8 cellular contexts compared by ENCODE assay signal in genomic region chr9:127225747-127226646, GRCh38. TPM values are rescaled to one million over a fixed set of nuclear protein-coding genes. Genes with fewer than 3 reads are reported as not detected.
DNase-seq lines count a peak whose midpoint lies in the region; ATAC-seq and TF ChIP-seq lines count a peak whose summit lies in the region.

No MANE protein-coding gene starts in this region.

- no peak overlapping the region for H3K27ac ChIP-seq in CD8-positive, alpha-beta T cell (ENCODE audit: low read depth, low read length)
- peak overlapping the region; percentile 83 to 90 for H3K27ac ChIP-seq in ascending aorta
- H3K27ac ChIP-seq in right lobe of liver: no peak overlapping the region
- peak overlapping the region in 1 of 4 donors; percentile 86 for H3K27ac ChIP-seq in transverse colon

- TF ChIP-seq POLR2A in right lobe of liver (IDR thresholded peaks at IDR 0.05) (no peak), transverse colon (IDR thresholded peaks at IDR 0.05) (no peak)

- peaks cover 33% of the 10 kb centered on the region for H3K4me1 ChIP-seq in CD8-positive, alpha-beta T cell (ENCODE audit: insufficient read depth, low read length)
- peaks cover 2 to 14% of the 10 kb centered on the region in 2 donors for H3K4me1 ChIP-seq in ascending aorta
- peaks cover 0 to 4% (median 0%) of the 10 kb centered on the region in 4 donors for H3K4me1 ChIP-seq in right lobe of liver
- peaks cover 0 to 17% (median 8%) of the 10 kb centered on the region in 4 donors for H3K4me1 ChIP-seq in transverse colon

- H3K9me3 Mint-ChIP-seq in CD8-positive, alpha-beta T cell: no peaks in the 10 kb centered on the region

- peak overlapping the region; percentile 19 for H3K27ac Mint-ChIP-seq in CD8-positive, alpha-beta T cell

- POLR2A ChIA-PET in CD8-positive, alpha-beta T cell (lab: Charles Lee): interaction anchor here (1.0 to 1.7 kb wide), 3 partner anchors 18 to 225 kb away, joined by 3 to 11 read pairs (median 5); partner anchors contain the start of genes LRSAM1 and RPL12

- H3K36me3 Mint-ChIP-seq in CD8-positive, alpha-beta T cell: no peaks in the 10 kb centered on the region

- DNase-seq in CD8-positive, alpha-beta T cell: no peak
- DNase-seq in ascending aorta (ENCODE audit: low spot score in 2 of 2) (peak in 1 of 2 donors; percentile 76), right lobe of liver (no peak), transverse colon (no peak), cortex of kidney (lab: John Stamatoyannopoulos, UW) (no peak)
- no peak for DNase-seq in stimulated activated CD4-positive, alpha-beta T cell treated with anti-CD3 and anti-CD28 coated beads, Interleukin-4, amount 100 ng/mL, for 4 hours

- no peaks in the 10 kb centered on the region for H3K36me3 ChIP-seq in CD8-positive, alpha-beta T cell (ENCODE audit: insufficient read depth, low read length)
- H3K36me3 ChIP-seq in ascending aorta: no peaks in the 10 kb centered on the region
- no peaks in the 10 kb centered on the region for H3K36me3 ChIP-seq in right lobe of liver
- no peaks in the 10 kb centered on the region for H3K36me3 ChIP-seq in transverse colon

- ATAC-seq in CD8-positive, alpha-beta T cell: no peak
- peak; percentile 3 for ATAC-seq in HG03135 (IDR thresholded peaks at IDR 0.05; ENCODE audit: unreplicated experiment)
- ATAC-seq in right lobe of liver: no peak
- no peak for ATAC-seq in GM21381 (IDR thresholded peaks at IDR 0.05; ENCODE audit: unreplicated experiment)

- TF ChIP-seq EP300 in transverse colon (IDR thresholded peaks at IDR 0.05; ENCODE audit: low read depth): no peak

- TF ChIP-seq CTCF in CD8-positive, alpha-beta T cell (IDR thresholded peaks at IDR 0.05): no peak
- TF ChIP-seq CTCF in ascending aorta (IDR thresholded peaks at IDR 0.05): no peak
- no peak for TF ChIP-seq CTCF in right lobe of liver (IDR thresholded peaks at IDR 0.05)
- TF ChIP-seq CTCF in transverse colon (IDR thresholded peaks at IDR 0.05): no peak

- H3K27me3 Mint-ChIP-seq in CD8-positive, alpha-beta T cell (ENCODE audit: low read depth): peaks cover 12% of the 10 kb centered on the region

- in situ Hi-C loops in transverse colon (cut with MboI; ENCODE audit: low pct_ligation_motif_present in 1 of 4, low pct_unique_long_range_greater_than_20kb in 1 of 4, low sequenced_read_pairs in 3 of 4): no loop called here

- no peaks in the 10 kb centered on the region for H3K27me3 ChIP-seq in CD8-positive, alpha-beta T cell (ENCODE audit: insufficient read depth, low read length)
- no peaks in the 10 kb centered on the region for H3K27me3 ChIP-seq in ascending aorta
- no peaks in the 10 kb centered on the region for H3K27me3 ChIP-seq in right lobe of liver
- no peaks in the 10 kb centered on the region for H3K27me3 ChIP-seq in transverse colon

- peaks cover 42% of the 10 kb centered on the region for H3K4me1 Mint-ChIP-seq in CD8-positive, alpha-beta T cell (ENCODE audit: low read depth)

- peak overlapping the region; percentile 81 for H3K4me3 Mint-ChIP-seq in CD8-positive, alpha-beta T cell

- 39% methylated on average over 22 of the region's 50 CpGs for WGBS in right lobe of liver (ENCODE audit: insufficient coverage, low coverage, low lambda C conversion rate, missing lambda C conversion rate)
- WGBS in transverse colon (ENCODE audit: low coverage in 1 of 2), 2 donors: 28 to 58% methylated on average over 2 to 49 of the region's 50 CpGs

- CTCF ChIA-PET in CD8-positive, alpha-beta T cell (lab: Charles Lee): interaction anchor here (0.7 to 1.3 kb wide), 2 partner anchors 11 kb away, joined by 3 to 6 read pairs; no protein-coding TSS in a partner anchor

- H3K4me3 ChIP-seq in CD8-positive, alpha-beta T cell (ENCODE audit: low read depth, low read length): peak overlapping the region; percentile 3
- H3K4me3 ChIP-seq in ascending aorta (peak overlapping the region; percentile 63 to 99), right lobe of liver (peak overlapping the region; percentile 62 to 69 (median 68)), transverse colon (peak overlapping the region; percentile 49 to 85 (median 68))

- H3K9me3 ChIP-seq in CD8-positive, alpha-beta T cell (ENCODE audit: low read length): no peaks in the 10 kb centered on the region
- H3K9me3 ChIP-seq in ascending aorta (no peaks in the 10 kb centered on the region), right lobe of liver (no peaks in the 10 kb centered on the region), transverse colon (no peaks in the 10 kb centered on the region)

- intact Hi-C loops in CD8-positive, alpha-beta T cell (cut with DNase I, micrococcal nuclease): loop anchor here (1.0 to 10.0 kb wide), 7 partner anchors 19 to 691 kb away; partner anchors contain the start of genes SLC2A8 (in 2 of the 2), LRSAM1 (in 1 of the 2), RPL12 (in 1 of the 2) and ST6GALNAC4 (in 1 of the 2)
- intact Hi-C loops in ascending aorta (cut with DNase I) (loop anchor here (2.0 to 10.0 kb wide), 4 partner anchors 33 to 349 kb away; no protein-coding TSS in a partner anchor), right lobe of liver (cut with DNase I) (no loop called here), transverse colon (cut with DNase I; ENCODE audit: low total_unique reads) (no loop called here)

RNA-seq across cellular contexts. Expression of gene GARNL3, which starts 38.6 kb away (rescaled TPM):
- total RNA-seq in CD8-positive, alpha-beta T cell: under 1 TPM; 0.49 to 0.72 TPM
- total RNA-seq in ascending aorta: 162 TPM
- 1 to 10 TPM; 4.4 to 9.7 (median 6.1) TPM for total RNA-seq in right lobe of liver
- total RNA-seq in transverse colon: 10 to 100 TPM in 3 of 4 donors, 1 to 10 TPM in 1; 6.0 to 19.5 (median 11.8) TPM

Comparison
In these comparisons a context has a peak if more than half of its experiments do, and no peak if none do; other contexts are left out.
1. H3K27ac ChIP-seq: peak in ascending aorta (2 of 2); none in CD8-positive, alpha-beta T cell (single experiment) and right lobe of liver (0 of 3).
2. H3K4me3 ChIP-seq: peak in every context shown above with its lines; median percentile 81 in ascending aorta; 68 in transverse colon; 68 in right lobe of liver; 3 in CD8-positive, alpha-beta T cell.
3. intact Hi-C loops: an anchor here in CD8-positive, alpha-beta T cell (1.0 to 10.0 kb wide) and ascending aorta (2.0 to 10.0 kb wide); none called in right lobe of liver and transverse colon.